ENCODE assay signal across 26 cellular contexts in genomic region chr22:32752326-32752725, GRCh38. TPM values are rescaled to one million over a fixed set of nuclear protein-coding genes. Genes with fewer than 3 reads are reported as not detected.
A peak's percentile ranks its signal among the peaks of the same experiment; 100 is the strongest.
DNase-seq lines count a peak whose midpoint lies in the region.
"Had no signal": no experiment of that assay in that cellular context is flagged by ENCODE, and none has a peak within 500 bp of the region (broad histone marks: within the 10 kb centered on the region; RNA-seq: fewer than 3 reads in every experiment).

No MANE protein-coding gene starts in this region.

- H4K20me1 ChIP-seq in BLaER1 treated with 17β-estradiol and CSF1 and Interleukin-3, amounts not matched to agents 10 nM and 100 nM = no peaks in the 10 kb centered on the region; a peak in 3 of 22 replicates
- H4K20me1 ChIP-seq in GM23248 (ENCODE audit: insufficient read depth) = no peaks in the 10 kb centered on the region
- H4K20me1 ChIP-seq in Karpas-422 (ENCODE audit: insufficient read depth, low read depth, low read length) = no peaks in the 10 kb centered on the region

- H3K27ac Mint-ChIP-seq in dendritic cell treated with granulocyte-macrophage colony-stimulating factor and Interleukin-4, amounts not matched to agents 40 ng/mL and 50 ng/mL, for 4 days = peak overlapping the region; percentile 15
- H3K27ac Mint-ChIP-seq: activated naive CD4-positive, alpha-beta T cell treated with anti-CD3 and anti-CD28 coated beads, Interleukin-2, amount 50 U/mL, for 24 hours; activated T-helper 1 cell treated with anti-CD3 and anti-CD28 coated beads, Interleukin-12 subunit alpha, Interleukin-12 subunit beta, Interleukin-2, Interleukin-4 antibody, amounts not matched to agents 30 ng/mL and 10 ng/mL and 1 ng/mL, durations not matched to agents 14 hours and 24 hours and 36 hours; CD4-positive, alpha-beta memory T cell; mesothelial cell of epicardium; naive thymus-derived CD4-positive, alpha-beta T cell; stimulated activated naive B cell treated with anti-CD40 and anti-IgM and Interleukin-4, amounts not matched to agents 10 μg/mL and 1 μg/mL and 100 μg/mL, for 72 hours had no signal

- H3K4me1 Mint-ChIP-seq in dendritic cell treated with granulocyte-macrophage colony-stimulating factor and Interleukin-4, amounts not matched to agents 40 ng/mL and 50 ng/mL, for 4 days (ENCODE audit: low read depth) = peaks cover 18% of the 10 kb centered on the region
- H3K4me1 Mint-ChIP-seq: activated naive CD4-positive, alpha-beta T cell treated with anti-CD3 and anti-CD28 coated beads, Interleukin-2, amount 50 U/mL, for 24 hours; CD4-positive, alpha-beta memory T cell; naive thymus-derived CD4-positive, alpha-beta T cell had no signal

- H3K4ac ChIP-seq in trophoblast cell (ENCODE audit: low read depth, low read length) = no peak overlapping the region

- no peaks in the 10 kb centered on the region for H3K36me3 Mint-ChIP-seq in dendritic cell treated with granulocyte-macrophage colony-stimulating factor and Interleukin-4, amounts not matched to agents 40 ng/mL and 50 ng/mL, for 4 days (ENCODE audit: low read depth)
- H3K36me3 Mint-ChIP-seq: activated naive CD4-positive, alpha-beta T cell treated with anti-CD3 and anti-CD28 coated beads, Interleukin-2, amount 50 U/mL, for 24 hours; CD4-positive, alpha-beta memory T cell; mesothelial cell of epicardium; naive thymus-derived CD4-positive, alpha-beta T cell had no signal

- H3K4me1 ChIP-seq in BLaER1 treated with 17β-estradiol and CSF1 and Interleukin-3, amounts not matched to agents 10 nM and 100 nM = peaks cover 15 to 23% (median 17%) of the 10 kb centered on the region in 10 experiments
- peaks cover 17% of the 10 kb centered on the region for H3K4me1 ChIP-seq in GM23248 (ENCODE audit: insufficient read depth)
- H3K4me1 ChIP-seq in trophoblast cell (ENCODE audit: control insufficient read depth in 1 of 2, insufficient read depth in 2 of 2, low read length in 2 of 2) = peaks cover 30 to 31% of the 10 kb centered on the region in 2 experiments
- no peaks in the 10 kb centered on the region for H3K4me1 ChIP-seq in Karpas-422 (ENCODE audit: low read length)

- H3K18ac ChIP-seq in trophoblast cell (ENCODE audit: low read length) = no peak overlapping the region

- H3F3A ChIP-seq in GM23248 (ENCODE audit: insufficient read depth) = peaks cover 8% of the 10 kb centered on the region; the same call in 1 of the 2 replicates

- H2AK5ac ChIP-seq in trophoblast cell (ENCODE audit: low read length) = no peak overlapping the region

- no peak overlapping the region for H4K8ac ChIP-seq in trophoblast cell (ENCODE audit: low read depth, low read length)

- H3K23ac ChIP-seq in trophoblast cell (ENCODE audit: low read length) = no peak overlapping the region

- H3K27me3 ChIP-seq in BLaER1 treated with 17β-estradiol and CSF1 and Interleukin-3, amounts not matched to agents 10 nM and 100 nM = peaks cover 0 to 13% (median 0%) of the 10 kb centered on the region in 11 experiments; a peak in 5 of 22 replicates
- H3K27me3 ChIP-seq in GM23248 (replicated peaks; ENCODE audit: insufficient read depth) (no peaks in the 10 kb centered on the region), trophoblast cell (ENCODE audit: insufficient read depth, low read length) (no peaks in the 10 kb centered on the region), Karpas-422 (ENCODE audit: low read length) (no peaks in the 10 kb centered on the region)
- H3K27me3 ChIP-seq: ovary, spleen, thyroid gland had no signal

- no peaks in the 10 kb centered on the region for H3K36me3 ChIP-seq in BLaER1 treated with 17β-estradiol and CSF1 and Interleukin-3, amounts not matched to agents 10 nM and 100 nM
- H3K36me3 ChIP-seq in GM23248 (ENCODE audit: low read depth) (no peaks in the 10 kb centered on the region), trophoblast cell (ENCODE audit: control insufficient read depth in 1 of 2, insufficient read depth in 2 of 2, low read length in 2 of 2) (no peaks in the 10 kb centered on the region), Karpas-422 (ENCODE audit: insufficient read depth, low read length) (no peaks in the 10 kb centered on the region)
- H3K36me3 ChIP-seq: ovary, spleen, thyroid gland had no signal

- no peak overlapping the region for H3K4me3 Mint-ChIP-seq in dendritic cell treated with granulocyte-macrophage colony-stimulating factor and Interleukin-4, amounts not matched to agents 40 ng/mL and 50 ng/mL, for 4 days
- H3K4me3 Mint-ChIP-seq: activated naive CD4-positive, alpha-beta T cell treated with anti-CD3 and anti-CD28 coated beads, Interleukin-2, amount 50 U/mL, for 24 hours; activated T-helper 1 cell treated with anti-CD3 and anti-CD28 coated beads, Interleukin-12 subunit alpha, Interleukin-12 subunit beta, Interleukin-2, Interleukin-4 antibody, amounts not matched to agents 30 ng/mL and 10 ng/mL and 1 ng/mL, durations not matched to agents 14 hours and 24 hours and 36 hours; CD4-positive, alpha-beta memory T cell; mesothelial cell of epicardium; naive thymus-derived CD4-positive, alpha-beta T cell; stimulated activated naive B cell treated with anti-CD40 and anti-IgM and Interleukin-4, amounts not matched to agents 10 μg/mL and 1 μg/mL and 100 μg/mL, for 72 hours had no signal

- no peak overlapping the region for H3K4me3 ChIP-seq in BLaER1 treated with 17β-estradiol and CSF1 and Interleukin-3, amounts not matched to agents 10 nM and 100 nM
- H3K4me3 ChIP-seq in GM23248 = no peak overlapping the region
- no peak overlapping the region for H3K4me3 ChIP-seq in trophoblast cell (ENCODE audit: low read depth, low read length)
- H3K4me3 ChIP-seq in Karpas-422 (ENCODE audit: low read length) = no peak overlapping the region
- H3K4me3 ChIP-seq: ovary, spleen, thyroid gland had no signal

- 57 to 62% methylated on average over 9 of the region's 9 CpGs for WGBS in GM23248 (ENCODE audit: low coverage in 1 of 2, low lambda C conversion rate in 2 of 2, missing lambda C conversion rate in 2 of 2), 2 experiments
- WGBS in trophoblast cell (ENCODE audit: extremely low coverage, insufficient coverage, insufficient read length) = no CpG with 5 or more reads among the region's 9 CpGs

- H3K14ac ChIP-seq in trophoblast cell (ENCODE audit: low read length) = no peak overlapping the region

- no peak overlapping the region; a peak in 1 of 22 replicates for H3K27ac ChIP-seq in BLaER1 treated with 17β-estradiol and CSF1 and Interleukin-3, amounts not matched to agents 10 nM and 100 nM
- H3K27ac ChIP-seq in GM23248 (no peak overlapping the region), trophoblast cell (ENCODE audit: low read depth, low read length) (no peak overlapping the region), Karpas-422 (ENCODE audit: low read length) (no peak overlapping the region)
- H3K27ac ChIP-seq: ovary, spleen had no signal

- H2BK12ac ChIP-seq in trophoblast cell (ENCODE audit: low read length) = no peak overlapping the region

- H3K9ac ChIP-seq in BLaER1 treated with 17β-estradiol and CSF1 and Interleukin-3, amounts not matched to agents 10 nM and 100 nM = no peak overlapping the region
- H3K9ac ChIP-seq in GM23248 = no peak overlapping the region
- no peak overlapping the region for H3K9ac ChIP-seq in trophoblast cell (ENCODE audit: low read length)
- H3K9ac ChIP-seq in Karpas-422 (ENCODE audit: low read length) = no peak overlapping the region

- no peak overlapping the region for H2BK120ac ChIP-seq in trophoblast cell (ENCODE audit: insufficient read depth, low read length, poor library complexity)

- peak overlapping the region; percentile 78 for H4K91ac ChIP-seq in trophoblast cell (ENCODE audit: low read depth, low read length)

- no peak overlapping the region for H2BK5ac ChIP-seq in trophoblast cell (ENCODE audit: low read depth, low read length, poor library complexity)

- in situ Hi-C loops in GM23248 (cut with MboI) = no loop called here

- H4K12ac ChIP-seq in trophoblast cell (ENCODE audit: low read depth, low read length) = no peak overlapping the region

- H3K79me1 ChIP-seq in trophoblast cell (ENCODE audit: low read length) = peaks cover 28% of the 10 kb centered on the region

- H3K9me3 Mint-ChIP-seq in dendritic cell treated with granulocyte-macrophage colony-stimulating factor and Interleukin-4, amounts not matched to agents 40 ng/mL and 50 ng/mL, for 4 days = no peaks in the 10 kb centered on the region
- H3K9me3 Mint-ChIP-seq: activated naive CD4-positive, alpha-beta T cell treated with anti-CD3 and anti-CD28 coated beads, Interleukin-2, amount 50 U/mL, for 24 hours; activated T-helper 1 cell treated with anti-CD3 and anti-CD28 coated beads, Interleukin-12 subunit alpha, Interleukin-12 subunit beta, Interleukin-2, Interleukin-4 antibody, amounts not matched to agents 30 ng/mL and 10 ng/mL and 1 ng/mL, durations not matched to agents 14 hours and 24 hours and 36 hours; mesothelial cell of epicardium; naive thymus-derived CD4-positive, alpha-beta T cell had no signal

- peak overlapping the region; percentile 59 to 81 (median 71) for H3K4me2 ChIP-seq in BLaER1 treated with 17β-estradiol and CSF1 and Interleukin-3, amounts not matched to agents 10 nM and 100 nM
- no peak overlapping the region for H3K4me2 ChIP-seq in GM23248 (ENCODE audit: unreplicated experiment)
- no peak overlapping the region for H3K4me2 ChIP-seq in trophoblast cell (ENCODE audit: low read length)
- H3K4me2 ChIP-seq in Karpas-422 (ENCODE audit: low read depth, low read length, poor library complexity, severe bottlenecking) = no peak overlapping the region

- peak; percentile 62 for DNase-seq in GM23248
- no peak for DNase-seq in trophoblast cell
- DNase-seq in KG1 (lab: John Stamatoyannopoulos, UW) = no peak
- DNase-seq in Karpas-422 = no peak
- no peak for DNase-seq in iPS-NIHi7 (ENCODE audit: extremely low spot score)
- DNase-seq: activated CD4-positive, alpha-beta T cell treated with anti-CD3 and anti-CD28 coated beads for 1 hour; CD4-positive, alpha-beta memory T cell; GF-D8; H7; left colon; naive thymus-derived CD4-positive, alpha-beta T cell; NCI-H1092; NCI-H187 treated with DMSO at 0.1 percent for 48 hours; NCI-H524 treated with DMSO at 0.1 percent for 48 hours; ovary; retina; spleen; stimulated activated CD4-positive, alpha-beta T cell treated with anti-CD3 and anti-CD28 coated beads, Interleukin-4, amount 100 ng/mL, for 1 hour; thyroid gland had no signal

- H3K9me3 ChIP-seq in BLaER1 treated with 17β-estradiol and CSF1 and Interleukin-3, amounts not matched to agents 10 nM and 100 nM (replicated peaks in 1 of 11) = no peaks in the 10 kb centered on the region; a peak in 1 of 22 replicates
- H3K9me3 ChIP-seq in GM23248 (ENCODE audit: low read depth) = no peaks in the 10 kb centered on the region
- H3K9me3 ChIP-seq in trophoblast cell (ENCODE audit: insufficient read depth, low read depth, low read length) = no peaks in the 10 kb centered on the region
- no peaks in the 10 kb centered on the region for H3K9me3 ChIP-seq in Karpas-422 (ENCODE audit: low read length)
- H3K9me3 ChIP-seq: ovary, spleen, thyroid gland had no signal

- H3K27me3 Mint-ChIP-seq in dendritic cell treated with granulocyte-macrophage colony-stimulating factor and Interleukin-4, amounts not matched to agents 40 ng/mL and 50 ng/mL, for 4 days = peaks cover 11% of the 10 kb centered on the region
- H3K27me3 Mint-ChIP-seq: activated naive CD4-positive, alpha-beta T cell treated with anti-CD3 and anti-CD28 coated beads, Interleukin-2, amount 50 U/mL, for 24 hours; naive thymus-derived CD4-positive, alpha-beta T cell had no signal

- H2AFZ ChIP-seq in GM23248 = no peak overlapping the region
- no peak overlapping the region for H2AFZ ChIP-seq in trophoblast cell (ENCODE audit: insufficient read depth, low read length, poor library complexity)
- no peak overlapping the region for H2AFZ ChIP-seq in Karpas-422 (ENCODE audit: low read length)

- H3K79me2 ChIP-seq in GM23248 (ENCODE audit: insufficient read depth) = no peaks in the 10 kb centered on the region
- no peaks in the 10 kb centered on the region for H3K79me2 ChIP-seq in trophoblast cell (ENCODE audit: control insufficient read depth, insufficient read depth, low read length, poor library complexity)
- H3K79me2 ChIP-seq in Karpas-422 (ENCODE audit: low read length) = no peaks in the 10 kb centered on the region

- H3K9me2 ChIP-seq in GM23248 (ENCODE audit: insufficient read depth) (no peaks in the 10 kb centered on the region), Karpas-422 (replicated peaks; ENCODE audit: insufficient read depth, low read length) (no peaks in the 10 kb centered on the region)

- intact Hi-C loops in dendritic cell treated with granulocyte-macrophage colony-stimulating factor and Interleukin-4, amounts not matched to agents 40 ng/mL and 50 ng/mL, for 4 days (cut with micrococcal nuclease) = no loop called here

RNA-seq across cellular contexts. Expression of gene TIMP3, which starts 49.2 kb away (rescaled TPM):
- total RNA-seq in GM23248 (2014; rRNA removed; shearing (Covaris generic)) = 1,244 and 1,254 TPM in 2 replicates
- 1,465 and 1,490 TPM in 2 replicates for polyA plus RNA-seq in GM23248 (2016; fragmentation: Nextera tagmentation; extraction: Ambion mirVana)
- 973 and 1,084 TPM in 2 replicates for polyA plus RNA-seq in trophoblast cell (2013)
- not detected in 2 replicates for total RNA-seq in Karpas-422 (2014; rRNA removed; shearing (Covaris generic); ENCODE audit: low replicate concordance)
- total RNA-seq: activated T-helper 1 cell treated with anti-CD3 and anti-CD28 coated beads, Interleukin-12 subunit alpha, Interleukin-12 subunit beta, Interleukin-2, Interleukin-4 antibody, amounts not matched to agents 30 ng/mL and 10 ng/mL and 1 ng/mL, durations not matched to agents 14 hours and 24 hours and 36 hours; T-helper 1 cell treated with Interleukin-12 subunit alpha and Interleukin-12 subunit beta and Interleukin-4 antibody, amounts not matched to agents 30 ng/mL and 1 ng/mL, for 36 hours had no signal
- polyA plus RNA-seq: CD4-positive, alpha-beta memory T cell; naive thymus-derived CD4-positive, alpha-beta T cell had no signal

Comparison
In these comparisons a context has a peak if more than half of its experiments do, and no peak if none do; other contexts are left out.
1. H3K4me2 ChIP-seq: peak in BLaER1 treated with 17β-estradiol and CSF1 and Interleukin-3, amounts not matched to agents 10 nM and 100 nM (11 of 11); none in GM23248 (single experiment), trophoblast cell (single experiment) and Karpas-422 (single experiment).
2. RNA of gene TIMP3, which starts 49.2 kb away (total RNA-seq): 1,244 to 1,254 TPM in GM23248; not detected in Karpas-422; every median in the first group is over 1,000 times any median in the second.